ENCODE assay signal across 11 cellular contexts in genomic region chr12:78120866-78121590, GRCh38.
DNase-seq lines count a peak whose midpoint lies in the region; ATAC-seq, FAIRE-seq and TF ChIP-seq lines count a peak whose summit lies in the region.
"Had no signal": no experiment of that assay in that cellular context is flagged by ENCODE, and none has a peak within 500 bp of the region (broad histone marks: within the 10 kb centered on the region; RNA-seq: fewer than 3 reads in every experiment).

No MANE protein-coding gene starts in this region.

- H3K27me3 ChIP-seq in bronchial epithelial cell (ENCODE audit: control insufficient read depth, insufficient read depth, low read length), result no peaks in the 10 kb centered on the region

- FAIRE-seq in bronchial epithelial cell (lab: Jason Lieb, UNC), result no peak

- H3K36me3 ChIP-seq in bronchial epithelial cell (ENCODE audit: control insufficient read depth, insufficient read depth, low read length), result no peaks in the 10 kb centered on the region

- no peaks in the 10 kb centered on the region for H3K4me1 Mint-ChIP-seq in progenitor cell of endocrine pancreas (ENCODE audit: low read depth)
- H3K4me1 Mint-ChIP-seq: B cell had no signal

- TF ChIP-seq CTCF in bronchial epithelial cell (IDR thresholded peaks at IDR 0.05; ENCODE audit: insufficient read depth, low read length, severe bottlenecking) (peak; percentile 13), progenitor cell of endocrine pancreas (IDR thresholded peaks at IDR 0.05; ENCODE audit: unreplicated experiment) (peak; percentile 11)

- DNase-seq in NCI-H2029 (lab: John Stamatoyannopoulos, UW) (peak; percentile 5), NCI-H2029 treated with DMSO at 0.1 percent for 48 hours (lab: John Stamatoyannopoulos, UW) (no peak), NCI-H146 (lab: John Stamatoyannopoulos, UW) (peak; percentile 40), bronchial epithelial cell (ENCODE audit: low read depth) (peak; percentile 56), progenitor cell of endocrine pancreas (ENCODE audit: low spot score, unreplicated experiment) (no peak), H4 (ENCODE audit: low spot score) (no peak)
- DNase-seq: NCI-H1436; stimulated activated CD4-positive, alpha-beta T cell treated with anti-CD3 and anti-CD28 coated beads, Interleukin-15, amount 100 ng/mL, for 24 hours had no signal

- H3K9me3 Mint-ChIP-seq in progenitor cell of endocrine pancreas (ENCODE audit: low read depth), result no peaks in the 10 kb centered on the region

- no peak overlapping the region for H3K4me3 Mint-ChIP-seq in progenitor cell of endocrine pancreas (ENCODE audit: low read depth)
- H3K4me3 Mint-ChIP-seq: B cell had no signal

- ATAC-seq in GM21576 (IDR thresholded peaks at IDR 0.05; ENCODE audit: unreplicated experiment) (no peak), GM21723 (IDR thresholded peaks at IDR 0.05; ENCODE audit: unreplicated experiment) (no peak)

- H3K27me3 Mint-ChIP-seq in progenitor cell of endocrine pancreas, result no peaks in the 10 kb centered on the region
- H3K27me3 Mint-ChIP-seq: B cell had no signal

- H3K27ac Mint-ChIP-seq in progenitor cell of endocrine pancreas, result no peak overlapping the region
- H3K27ac Mint-ChIP-seq: B cell had no signal

- H3K4me3 ChIP-seq in bronchial epithelial cell (ENCODE audit: low read depth, low read length), result no peak overlapping the region

- no peaks in the 10 kb centered on the region for H3K36me3 Mint-ChIP-seq in progenitor cell of endocrine pancreas (ENCODE audit: insufficient read depth)

Comparison
In these comparisons a context has a peak if more than half of its experiments do, and no peak if none do; other contexts are left out.
1. DNase-seq: peak in NCI-H2029 (single experiment), NCI-H146 (single experiment) and bronchial epithelial cell (single experiment); none in NCI-H2029 treated with DMSO at 0.1 percent for 48 hours (single experiment), progenitor cell of endocrine pancreas (single experiment) and H4 (single experiment).